32 cellular contexts compared by ENCODE assay signal in genomic region chr6:35896228-35896627, GRCh38.
"Had no signal": no experiment of that assay in that cellular context is flagged by ENCODE, and none has a peak within 500 bp of the region (broad histone marks: within the 10 kb centered on the region; RNA-seq: fewer than 3 reads in every experiment).

No MANE protein-coding gene starts in this region.

- H3K36me3 ChIP-seq: pancreas, prostate gland, upper lobe of right lung had no signal

- H3K9me3 ChIP-seq: left lung, mucosa of descending colon, pancreas, prostate gland, upper lobe of right lung had no signal

- FAIRE-seq: colon, endometrium, frontal cortex, islet of Langerhans, pancreas, TTC549 had no signal

- H3K4me3 Mint-ChIP-seq: activated CD4-positive, alpha-beta memory T cell treated with anti-CD3 and anti-CD28 coated beads for 36 hours; activated T-cell treated with anti-CD3 and anti-CD28 coated beads, Interleukin-2, amount 50 U/mL, for 4 hours; activated T-helper 17 cell treated with anti-CD3 and anti-CD28 coated beads, Interleukin-2, amount 50 U/mL, for 72 hours; natural killer cell treated with Interleukin-12 subunit alpha and Interleukin-12 subunit beta and Interleukin-15 and Interleukin-18, amount 100 ng/mL, for 72 hours; stimulated activated memory B cell treated with anti-CD40 and anti-IgM and Interleukin-4, amounts not matched to agents 10 μg/mL and 1 μg/mL and 100 μg/mL, for 72 hours; stimulated activated naive CD8-positive, alpha-beta T cell treated with anti-CD3 and anti-CD28 coated beads, Interleukin-15, amount 100 ng/mL, for 72 hours had no signal

- H3K27me3 ChIP-seq: left lung, pancreas, upper lobe of right lung had no signal

- H3K9me3 Mint-ChIP-seq: activated CD4-positive, alpha-beta memory T cell treated with anti-CD3 and anti-CD28 coated beads for 36 hours; activated T-cell treated with anti-CD3 and anti-CD28 coated beads, Interleukin-2, amount 50 U/mL, for 4 hours; activated T-helper 17 cell treated with anti-CD3 and anti-CD28 coated beads, Interleukin-2, amount 50 U/mL, for 72 hours; natural killer cell treated with Interleukin-12 subunit alpha and Interleukin-12 subunit beta and Interleukin-15 and Interleukin-18, amount 100 ng/mL, for 72 hours had no signal

- DNase-seq: activated CD4-positive, alpha-beta memory T cell treated with anti-CD3 and anti-CD28 coated beads for 36 hours; activated CD4-positive, alpha-beta T cell treated with anti-CD3 and anti-CD28 coated beads for 48 hours; activated gamma-delta T cell treated with Interleukin-2 at 50 U/mL for 16 hours; activated naive CD4-positive, alpha-beta T cell treated with anti-CD3 and anti-CD28 coated beads, Interleukin-2, amount 50 U/mL, for 16 hours; activated T-cell treated with anti-CD3 and anti-CD28 coated beads, Interleukin-2, amount 50 U/mL, for 4 hours; amniotic stem cell; central memory CD4-positive, alpha-beta T cell; dermis blood vessel endothelial cell; effector CD4-positive, alpha-beta T cell; glutamatergic neuron; left lung; mucosa of descending colon; pancreas; retina; stimulated activated CD4-positive, alpha-beta T cell treated with anti-CD3 and anti-CD28 coated beads, Interleukin-4, amount 100 ng/mL, for 24 hours; stimulated activated naive CD8-positive, alpha-beta T cell treated with anti-CD3 and anti-CD28 coated beads, Interleukin-15, amount 100 ng/mL, for 72 hours; substantia nigra; T-helper 1 cell; upper lobe of right lung had no signal

- H3K4me1 ChIP-seq: left lung, pancreas, prostate gland, upper lobe of right lung had no signal

- ATAC-seq: activated CD4-positive, CD25-positive, alpha-beta regulatory T cell treated with anti-CD3 and anti-CD28 coated beads, Interleukin-2, amount 50 U/mL, for 24 hours; activated T-cell treated with anti-CD3 and anti-CD28 coated beads, Interleukin-2, amount 50 U/mL, for 4 hours; activated T-helper 17 cell treated with anti-CD3 and anti-CD28 coated beads, Interleukin-2, amount 50 U/mL, for 72 hours; left lung; mucosa of descending colon; natural killer cell treated with Interleukin-12 subunit alpha and Interleukin-12 subunit beta and Interleukin-15 and Interleukin-18, amount 100 ng/mL, for 72 hours; pancreas; sciatic nerve; stimulated activated memory B cell treated with anti-CD40 and anti-IgM and Interleukin-4, amounts not matched to agents 10 μg/mL and 1 μg/mL and 100 μg/mL, for 72 hours; stimulated activated naive CD8-positive, alpha-beta T cell treated with anti-CD3 and anti-CD28 coated beads, Interleukin-15, amount 100 ng/mL, for 72 hours; upper lobe of right lung had no signal

- H3K27ac Mint-ChIP-seq: activated CD4-positive, alpha-beta memory T cell treated with anti-CD3 and anti-CD28 coated beads for 36 hours; activated T-helper 17 cell treated with anti-CD3 and anti-CD28 coated beads, Interleukin-2, amount 50 U/mL, for 72 hours; natural killer cell treated with Interleukin-12 subunit alpha and Interleukin-12 subunit beta and Interleukin-15 and Interleukin-18, amount 100 ng/mL, for 72 hours; stimulated activated memory B cell treated with anti-CD40 and anti-IgM and Interleukin-4, amounts not matched to agents 10 μg/mL and 1 μg/mL and 100 μg/mL, for 72 hours had no signal

- H3K27ac ChIP-seq: left lung, pancreas, prostate gland, skin epidermis, upper lobe of right lung, VCaP had no signal

- H3K4me3 ChIP-seq: left lung, mucosa of descending colon, pancreas, prostate gland, skin epidermis, upper lobe of right lung had no signal
